8 cellular contexts compared by ENCODE assay signal in genomic region chr11:124746621-124747243, GRCh38. TPM values are rescaled to one million over a fixed set of nuclear protein-coding genes. Genes with fewer than 3 reads are reported as not detected.
DNase-seq lines count a peak whose midpoint lies in the region; ATAC-seq, FAIRE-seq and TF ChIP-seq lines count a peak whose summit lies in the region.

No MANE protein-coding gene starts in this region.

- ATAC-seq in GM18909 (IDR thresholded peaks at IDR 0.05; ENCODE audit: poor library complexity, unreplicated experiment) (peak; percentile 92), HG03139 (IDR thresholded peaks at IDR 0.05; ENCODE audit: unreplicated experiment) (peak; percentile 85), pancreas (peak; percentile 90 to 94 (median 93)), upper lobe of left lung (ENCODE audit: low FRiP score in 2 of 2) (peak; percentile 87 to 93)

- peak overlapping the region; percentile 97 for H3K4me2 ChIP-seq in OCI-LY1 (ENCODE audit: low read length)

- peak; percentile 63 for TF ChIP-seq CTCF in AG04450 (IDR thresholded peaks at IDR 0.05; ENCODE audit: low read depth, low read length)
- peak; percentile 76 for TF ChIP-seq CTCF in OCI-LY1 (IDR thresholded peaks at IDR 0.05; ENCODE audit: low read length)
- TF ChIP-seq CTCF in pancreas (IDR thresholded peaks at IDR 0.05): peak in 1 of 4 donors; percentile 14
- TF ChIP-seq CTCF in upper lobe of left lung (IDR thresholded peaks at IDR 0.05): peak; percentile 25 to 66 (median 56)

- CTCF ChIA-PET in AG04450 (lab: Charles Lee): interaction anchor here (0.8 to 2.1 kb wide), 13 partner anchors 9 to 129 kb away, joined by 3 to 10 read pairs (median 6); no protein-coding TSS in a partner anchor

- H2AFZ ChIP-seq in OCI-LY1 (ENCODE audit: low read length): no peak overlapping the region

- peaks cover 3% of the 10 kb centered on the region; the same call in 1 of the 2 replicates for H3K9me3 ChIP-seq in AG04450 (ENCODE audit: control insufficient read depth, insufficient read depth, low read length)
- H3K9me3 ChIP-seq in OCI-LY1 (ENCODE audit: low read length): no peaks in the 10 kb centered on the region
- H3K9me3 ChIP-seq in pancreas: no peaks in the 10 kb centered on the region
- H3K9me3 ChIP-seq in upper lobe of left lung: no peaks in the 10 kb centered on the region

- no peaks in the 10 kb centered on the region for H3K4me1 ChIP-seq in OCI-LY1 (ENCODE audit: insufficient read depth, low read length, severe bottlenecking)
- H3K4me1 ChIP-seq in pancreas: no peaks in the 10 kb centered on the region
- peaks cover 41 to 55% (median 51%) of the 10 kb centered on the region in 4 donors for H3K4me1 ChIP-seq in upper lobe of left lung

- POLR2A ChIA-PET in AG04450 (lab: Yijun Ruan, JAX): interaction anchor here (1.2 kb wide), 1 partner anchor 73 kb away, joined by 5 read pairs; the partner anchor contains the start of genes SIAE and SPA17

- peak in 3 of 4 donors; percentile 46 to 84 (median 81) for TF ChIP-seq POLR2A in upper lobe of left lung (IDR thresholded peaks at IDR 0.05)

- H4K20me1 ChIP-seq in OCI-LY1 (ENCODE audit: insufficient read depth, low read length): no peaks in the 10 kb centered on the region

- H3K9ac ChIP-seq in OCI-LY1 (ENCODE audit: low read length): peak overlapping the region; percentile 75

- H3F3A ChIP-seq in OCI-LY1 (ENCODE audit: insufficient read depth, low read length): no peaks in the 10 kb centered on the region

- peak; percentile 27 for DNase-seq in AG04450 (ENCODE audit: low read depth, low spot score)
- DNase-seq in activated T-helper 9 cell treated with anti-CD3 and anti-CD28 coated beads, Interleukin-2, amount 50 U/mL, for 16 hours (ENCODE audit: low read depth): peak; percentile 67
- peak; percentile 58 to 77 for DNase-seq in frontal cortex (ENCODE audit: low spot score in 2 of 2)
- peak; percentile 80 to 92 (median 88) for DNase-seq in pancreas
- DNase-seq in upper lobe of left lung: peak; percentile 92 to 94

- WGBS in pancreas, 2 donors: 4 to 5% methylated on average over 37 of the region's 37 CpGs
- 1 to 3% methylated on average over 32 to 35 of the region's 37 CpGs for WGBS in upper lobe of left lung, 2 donors

- no peak for TF ChIP-seq EP300 in upper lobe of left lung (IDR thresholded peaks at IDR 0.05)

- H3K9me2 ChIP-seq in OCI-LY1 (ENCODE audit: low read depth, low read length): no peaks in the 10 kb centered on the region

- H3K4me3 ChIP-seq in AG04450 (ENCODE audit: low read depth, low read length) (peak overlapping the region; percentile 64), OCI-LY1 (ENCODE audit: low read depth, low read length, poor library complexity, severe bottlenecking) (peak overlapping the region; percentile 78), pancreas (peak overlapping the region; percentile 24 to 62 (median 42)), upper lobe of left lung (peak overlapping the region in 3 of 4 donors; percentile 45 to 67 (median 51))

- H3K27me3 ChIP-seq in AG04450 (ENCODE audit: control insufficient read depth, insufficient read depth, low read length) (peaks cover 3% of the 10 kb centered on the region), OCI-LY1 (ENCODE audit: insufficient read depth, low read length) (no peaks in the 10 kb centered on the region), pancreas (peaks cover 0 to under 1% (median 0%) of the 10 kb centered on the region in 4 donors), upper lobe of left lung (no peaks in the 10 kb centered on the region)

- no peaks in the 10 kb centered on the region for H3K79me2 ChIP-seq in OCI-LY1 (ENCODE audit: insufficient read depth, low read length)

- peak overlapping the region; percentile 47 for H3K27ac ChIP-seq in AG04450 (ENCODE audit: low read depth, low read length)
- no peak overlapping the region for H3K27ac ChIP-seq in OCI-LY1 (ENCODE audit: low read depth, low read length, poor library complexity, severe bottlenecking)
- peak overlapping the region; percentile 15 to 82 (median 50) for H3K27ac ChIP-seq in pancreas
- peak overlapping the region; percentile 80 to 85 (median 82) for H3K27ac ChIP-seq in upper lobe of left lung

- H3K36me3 ChIP-seq in OCI-LY1 (ENCODE audit: insufficient read depth, low read length): no peaks in the 10 kb centered on the region
- H3K36me3 ChIP-seq in pancreas: no peaks in the 10 kb centered on the region
- peaks cover 0 to 11% (median under 1%) of the 10 kb centered on the region in 4 donors for H3K36me3 ChIP-seq in upper lobe of left lung

- FAIRE-seq in frontal cortex (lab: Jason Lieb, UNC) (no peak), pancreas (lab: Jason Lieb, UNC) (no peak)

- intact Hi-C loops in pancreas (cut with DNase I): loop anchor here in 1 of 3 donors (10.0 kb wide), 1 partner anchor 72 kb away; the partner anchor contains the start of genes SIAE and SPA17

RNA-seq across cellular contexts. Expression of gene VSIG2, which starts 5.3 kb away (rescaled TPM):
- polyA plus RNA-seq in AG04450 (2011; rRNA removed) (not detected in 2 replicates), pancreas (1 to 10 TPM; 1.1 to 4.5 TPM)
- polyA minus RNA-seq in AG04450 (2011; rRNA and poly(A)+ RNA removed): not detected in 2 replicates
- total RNA-seq in frontal cortex (not detected), pancreas (1 to 10 TPM in 3 of 6 donors, under 1 TPM in 3; 0.18 to 2.1 (median 1.0) TPM), upper lobe of left lung (10 to 100 TPM; 32.5 to 55.3 (median 40.2) TPM)

RNA-seq across cellular contexts. Expression of gene NRGN, which starts 7.0 kb away (rescaled TPM):
- 3.4 and 4.1 TPM in 2 replicates for polyA plus RNA-seq in AG04450 (2011; rRNA removed)
- polyA minus RNA-seq in AG04450 (2011; rRNA and poly(A)+ RNA removed): 1.8 and 4.2 TPM in 2 replicates
- total RNA-seq in frontal cortex: 2.9 TPM
- 1 to 10 TPM in 3 of 6 donors, under 1 TPM in 2, not detected in 1; 0.24 to 1.9 (median 1.2) TPM for total RNA-seq in pancreas
- 1 to 10 TPM; 2.7 to 3.7 TPM for polyA plus RNA-seq in pancreas
- total RNA-seq in upper lobe of left lung: 100 to 1,000 TPM in 1 of 6 donors, 10 to 100 TPM in 5; 30.9 to 111 (median 77.6) TPM

RNA-seq across cellular contexts. Expression of gene ESAM, which starts 15.4 kb away (rescaled TPM):
- polyA plus RNA-seq in AG04450 (2011; rRNA removed) (0.06 and 0.10 TPM in 2 replicates), pancreas (10 to 100 TPM in 1 of 2 donors, 1 to 10 TPM in 1; 9.4 to 27.1 TPM)
- 0.13 TPM in 1 of 2 replicates, not detected in the other for polyA minus RNA-seq in AG04450 (2011; rRNA and poly(A)+ RNA removed)
- total RNA-seq in frontal cortex (3.7 TPM), pancreas (1 to 10 TPM; 5.0 to 10.0 (median 6.5) TPM), upper lobe of left lung (100 to 1,000 TPM in 4 of 6 donors, 10 to 100 TPM in 2; 39.8 to 177 (median 128) TPM)

RNA-seq across cellular contexts. Expression of gene MSANTD2, which starts 53.5 kb away (rescaled TPM):
- 7.6 and 9.8 TPM in 2 replicates for polyA plus RNA-seq in AG04450 (2011; rRNA removed)
- polyA minus RNA-seq in AG04450 (2011; rRNA and poly(A)+ RNA removed): 3.3 and 4.9 TPM in 2 replicates
- 22.4 TPM for total RNA-seq in frontal cortex
- 10 to 100 TPM in 1 of 6 donors, 1 to 10 TPM in 5; 4.6 to 11.0 (median 5.9) TPM for total RNA-seq in pancreas
- polyA plus RNA-seq in pancreas: 10 to 100 TPM; 11.7 to 23.3 TPM
- 10 to 100 TPM; 10.5 to 69.1 (median 14.0) TPM for total RNA-seq in upper lobe of left lung

Comparison
In these comparisons a context has a peak if more than half of its experiments do, and no peak if none do; other contexts are left out.
1. DNase-seq: peak in every context shown above with its lines; median percentile 93 in upper lobe of left lung; 88 in pancreas; 68 in frontal cortex; 67 in activated T-helper 9 cell treated with anti-CD3 and anti-CD28 coated beads, Interleukin-2, amount 50 U/mL, for 16 hours; 27 in AG04450.
2. RNA of gene VSIG2, which starts 5.3 kb away (total RNA-seq): 32.5 to 55.3 TPM in upper lobe of left lung; 0.18 to 2.1 TPM in pancreas and not detected in frontal cortex (single experiment); every median in the first group is over 10 times any median in the second.
3. Peak in every context shown above with its lines, with median percentiles within 50 percentile points of each other: H3K4me3 ChIP-seq and ATAC-seq.